ENCODE assay signal across 35 cellular contexts in the genomic region with DNA sequence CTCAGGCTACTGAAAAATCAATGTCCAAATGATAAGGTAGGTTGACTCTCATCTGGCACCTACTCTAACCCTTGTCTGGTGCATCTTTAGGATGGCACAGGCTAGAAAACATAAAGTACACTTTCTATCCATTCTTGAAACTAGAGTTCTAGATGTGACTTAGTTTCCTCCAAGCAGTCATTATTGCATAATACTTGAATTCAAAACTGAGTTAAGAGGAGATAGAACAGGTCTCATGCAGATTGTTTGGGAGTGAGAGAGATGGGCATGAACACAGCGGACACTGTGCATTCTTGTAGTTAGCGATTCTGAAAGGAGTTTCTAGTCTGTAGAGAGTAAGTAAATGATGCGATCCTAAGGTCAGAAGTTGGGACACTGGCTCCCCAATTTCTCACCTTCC.
DNase-seq lines count a peak whose midpoint lies in the region; ATAC-seq, FAIRE-seq and TF ChIP-seq lines count a peak whose summit lies in the region.
"Had no signal": no experiment of that assay in that cellular context is flagged by ENCODE, and none has a peak within 500 bp of the region (broad histone marks: within the 10 kb centered on the region; RNA-seq: fewer than 3 reads in every experiment).

No MANE protein-coding gene starts in this region.

- H3K23ac ChIP-seq in IMR-90 (ENCODE audit: low read depth, low read length) = no peak overlapping the region

- H4K8ac ChIP-seq in IMR-90 (ENCODE audit: low read depth in 2 of 2, low read length in 2 of 2) = no peak overlapping the region

- TF ChIP-seq CTCF in left ventricle myocardium inferior (IDR thresholded peaks at IDR 0.05; ENCODE audit: borderline replicate concordance) (no peak), HepG2 (CRISPR knock-in tag; IDR thresholded peaks at IDR 0.05) (no peak), right lobe of liver (IDR thresholded peaks at IDR 0.05) (no peak), IMR-90 (conservative IDR thresholded peaks at IDR 0.05; ENCODE audit: low read depth, low read length) (no peak)

- no peak overlapping the region for H2AK5ac ChIP-seq in IMR-90 (ENCODE audit: low read depth, low read length)

- H3K27me3 ChIP-seq in left ventricle myocardium inferior (ENCODE audit: low read depth) (no peaks in the 10 kb centered on the region), HepG2 (ENCODE audit: control insufficient read depth in 1 of 2, insufficient read depth in 2 of 2, low read length in 2 of 2) (no peaks in the 10 kb centered on the region), right lobe of liver (no peaks in the 10 kb centered on the region), IMR-90 (ENCODE audit: control insufficient read depth, insufficient read depth, low read length) (no peaks in the 10 kb centered on the region)
- H3K27me3 ChIP-seq: BE2C; BLaER1; BLaER1 treated with 17β-estradiol and CSF1 and Interleukin-3, amounts not matched to agents 10 nM and 100 nM had no signal

- H3K4me2 ChIP-seq in HepG2 (ENCODE audit: low read depth, low read length) (no peak overlapping the region), IMR-90 (ENCODE audit: low read depth, low read length) (no peak overlapping the region)
- H3K4me2 ChIP-seq: A549; BLaER1; BLaER1 treated with 17β-estradiol and CSF1 and Interleukin-3, amounts not matched to agents 10 nM and 100 nM had no signal

- no peak overlapping the region for H2BK5ac ChIP-seq in IMR-90 (ENCODE audit: low read depth, low read length, poor library complexity, severe bottlenecking)

- H2AK9ac ChIP-seq in IMR-90 (replicated peaks; ENCODE audit: low read depth, low read length, poor library complexity) = no peak overlapping the region

- H3K9ac ChIP-seq in HepG2 (ENCODE audit: insufficient read depth, low read depth, low read length) (no peak overlapping the region), IMR-90 (ENCODE audit: low read depth, low read length) (no peak overlapping the region)
- H3K9ac ChIP-seq: BLaER1; BLaER1 treated with 17β-estradiol and CSF1 and Interleukin-3, amounts not matched to agents 10 nM and 100 nM had no signal

- WGBS in HepG2 (ENCODE audit: low lambda C conversion rate) = 32% methylated on average over 3 of the region's 3 CpGs
- 77% methylated on average over 3 of the region's 3 CpGs for WGBS in right lobe of liver (ENCODE audit: insufficient coverage, low coverage, low lambda C conversion rate, missing lambda C conversion rate)
- WGBS in IMR-90 (ENCODE audit: extremely low coverage in 2 of 2, insufficient read length in 1 of 2), 2 experiments = no CpG with 5 or more reads among the region's 3 CpGs

- H4K20me1 ChIP-seq in HepG2 (ENCODE audit: insufficient read depth, low read length) (no peaks in the 10 kb centered on the region), IMR-90 (ENCODE audit: insufficient read depth, low read length) (no peaks in the 10 kb centered on the region)
- H4K20me1 ChIP-seq: BLaER1; BLaER1 treated with 17β-estradiol and CSF1 and Interleukin-3, amounts not matched to agents 10 nM and 100 nM had no signal

- no peaks in the 10 kb centered on the region for H3K79me2 ChIP-seq in HepG2 (ENCODE audit: insufficient read depth, low read length)

- TF ChIP-seq POLR2A in HepG2 (IDR thresholded peaks at IDR 0.05; ENCODE audit: insufficient read depth in 1 of 2, low read depth in 2 of 2, low read length in 2 of 2) (no peak), right lobe of liver (IDR thresholded peaks at IDR 0.05) (no peak), IMR-90 (IDR thresholded peaks at IDR 0.05; ENCODE audit: low read depth, low read length) (no peak)

- H2BK15ac ChIP-seq in IMR-90 (ENCODE audit: low read depth, low read length) = no peak overlapping the region

- H4K5ac ChIP-seq in IMR-90 (ENCODE audit: low read depth, low read length) = no peak overlapping the region

- TF ChIP-seq EP300 in HepG2 (IDR thresholded peaks at IDR 0.05; ENCODE audit: low read depth in 2 of 2, low read length in 2 of 2) = no peak
- no peak for TF ChIP-seq EP300 in HepG2 (CRISPR knock-in tag; IDR thresholded peaks at IDR 0.05; ENCODE audit: borderline replicate concordance)

- no peaks in the 10 kb centered on the region for H3K9me3 ChIP-seq in left ventricle myocardium inferior (replicated peaks)
- no peaks in the 10 kb centered on the region for H3K9me3 ChIP-seq in HepG2 (ENCODE audit: low read length)
- H3K9me3 ChIP-seq in right lobe of liver = no peaks in the 10 kb centered on the region
- no peaks in the 10 kb centered on the region for H3K9me3 ChIP-seq in IMR-90 (ENCODE audit: control insufficient read depth, insufficient read depth, low read length)
- H3K9me3 ChIP-seq: A549; BE2C; BLaER1; BLaER1 treated with 17β-estradiol and CSF1 and Interleukin-3, amounts not matched to agents 10 nM and 100 nM; Caco-2 had no signal

- H3K4ac ChIP-seq in IMR-90 (ENCODE audit: low read depth, low read length) = no peak overlapping the region

- POLR2A ChIA-PET in HepG2 (lab: Yijun Ruan, JAX) (no interaction called here), IMR-90 (lab: Charles Lee; ENCODE audit: unreplicated experiment) (no interaction called here)

- CTCF ChIA-PET in HepG2 (lab: Yijun Ruan, JAX; ENCODE audit: low intra/inter-chr PET ratio, low total read pairs) = no interaction called here
- CTCF ChIA-PET in IMR-90 (lab: Yijun Ruan, JAX) = no interaction called here

- no peaks in the 10 kb centered on the region for H3K36me3 ChIP-seq in left ventricle myocardium inferior
- no peaks in the 10 kb centered on the region for H3K36me3 ChIP-seq in HepG2 (replicated peaks in 1 of 2; ENCODE audit: control insufficient read depth in 1 of 2, insufficient read depth in 2 of 2, low read length in 2 of 2)
- H3K36me3 ChIP-seq in right lobe of liver = no peaks in the 10 kb centered on the region
- H3K36me3 ChIP-seq in IMR-90 (ENCODE audit: control insufficient read depth, insufficient read depth, low read length) = no peaks in the 10 kb centered on the region
- H3K36me3 ChIP-seq: BE2C; BLaER1; BLaER1 treated with 17β-estradiol and CSF1 and Interleukin-3, amounts not matched to agents 10 nM and 100 nM had no signal

- peaks cover 0 to 12% of the 10 kb centered on the region in 2 experiments; a peak in 3 of 4 replicates for H3K79me1 ChIP-seq in IMR-90 (ENCODE audit: low read depth in 1 of 2, low read length in 2 of 2)

- no peak for TF ChIP-seq RAD21 in HepG2 (CRISPR knock-in tag; IDR thresholded peaks at IDR 0.05)
- TF ChIP-seq RAD21 in IMR-90 (IDR thresholded peaks at IDR 0.05; ENCODE audit: low read length) = no peak

- no peak overlapping the region for H3K18ac ChIP-seq in IMR-90 (ENCODE audit: low read depth, low read length)

- no peak overlapping the region for H4K91ac ChIP-seq in IMR-90 (ENCODE audit: insufficient read depth, low read depth, low read length)

- no peak overlapping the region for H3K4me3 ChIP-seq in left ventricle myocardium inferior
- no peak overlapping the region for H3K4me3 ChIP-seq in HepG2 (replicated peaks in 1 of 3; ENCODE audit: insufficient read depth in 1 of 3, low read depth in 2 of 3, low read length in 3 of 3)
- H3K4me3 ChIP-seq in right lobe of liver = no peak overlapping the region
- H3K4me3 ChIP-seq in IMR-90 (ENCODE audit: insufficient read depth, low read depth, low read length) = no peak overlapping the region
- H3K4me3 ChIP-seq: A549; BLaER1; BLaER1 treated with 17β-estradiol and CSF1 and Interleukin-3, amounts not matched to agents 10 nM and 100 nM had no signal

- intact Hi-C loops in left ventricle myocardium inferior (cut with micrococcal nuclease) (no loop called here), cardiac septum (cut with DNase I) (no loop called here), HepG2 (cut with micrococcal nuclease; ENCODE audit: unreplicated experiment) (no loop called here), right lobe of liver (cut with DNase I) (no loop called here), IMR-90 (cut with micrococcal nuclease) (no loop called here)

- peak overlapping the region; percentile 46 for H3K27ac ChIP-seq in left ventricle myocardium inferior (replicated peaks)
- H3K27ac ChIP-seq in HepG2 (ENCODE audit: extremely low read length, insufficient read depth, low read length) = no peak overlapping the region
- H3K27ac ChIP-seq in right lobe of liver = no peak overlapping the region
- no peak overlapping the region for H3K27ac ChIP-seq in IMR-90 (ENCODE audit: insufficient read depth, low read length)
- H3K27ac ChIP-seq: 22Rv1; A549; BLaER1; BLaER1 treated with 17β-estradiol and CSF1 and Interleukin-3, amounts not matched to agents 10 nM and 100 nM; C4-2B had no signal

- DNase-seq in left ventricle myocardium inferior (no peak), cardiac septum (ENCODE audit: low spot score) (no peak), HepG2 (ENCODE audit: low spot score) (no peak), right lobe of liver (no peak), IMR-90 (no peak), urothelium cell line (ENCODE audit: low spot score) (no peak)
- DNase-seq: 8988T; ACHN; AML-193; BE2C; C1 segment of cervical spinal cord; Caco-2; Calu3; CD4-positive, alpha-beta memory T cell; CD4-positive, alpha-beta T cell; CD4-positive, CD25-positive, alpha-beta regulatory T cell; CD8-positive, alpha-beta memory T cell; CD8-positive, alpha-beta T cell; COR-L47; DMS 273 treated with DMSO at 0.1 percent for 48 hours; DMS153; DMS53; DMS79; DMS79 treated with DMSO at 0.1 percent for 48 hours; DND-41; EL had no signal

- peaks cover 88% of the 10 kb centered on the region for H3K4me1 ChIP-seq in left ventricle myocardium inferior
- H3K4me1 ChIP-seq in HepG2 (ENCODE audit: insufficient read depth, low read length) = no peaks in the 10 kb centered on the region
- no peaks in the 10 kb centered on the region for H3K4me1 ChIP-seq in right lobe of liver
- H3K4me1 ChIP-seq in IMR-90 (ENCODE audit: control insufficient read depth, insufficient read depth, low read length) = peaks cover 3% of the 10 kb centered on the region; the same call in 1 of the 2 replicates
- H3K4me1 ChIP-seq: BE2C, BLaER1, Caco-2 had no signal

- H2BK20ac ChIP-seq in IMR-90 (ENCODE audit: low read depth, low read length) = no peak overlapping the region

- H3K14ac ChIP-seq in IMR-90 (replicated peaks; ENCODE audit: low read depth, low read length) = no peak overlapping the region

- in situ Hi-C loops in HepG2 (cut with HindIII; ENCODE audit: extremely low pct_ligation_motif_present, low pct_unique_long_range_greater_than_20kb) (no loop called here), IMR-90 (cut with MboI; ENCODE audit: low sequenced_read_pairs) (no loop called here)

- H2BK120ac ChIP-seq in IMR-90 (ENCODE audit: low read depth, low read length) = no peak overlapping the region

- no peak for FAIRE-seq in HepG2 (lab: Jason Lieb, UNC)
- peak; percentile 66 for FAIRE-seq in urothelium cell line (lab: Jason Lieb, UNC)
- FAIRE-seq: A204.1, A549, D721Med had no signal

- BruUV-seq in HepG2 (replicated peaks; lab: Mats Ljungman, UMichigan) = no TSS peak
- BruUV-seq in IMR-90 (replicated peaks; lab: Mats Ljungman, UMichigan) = no TSS peak

- no peak overlapping the region for H3K56ac ChIP-seq in IMR-90 (ENCODE audit: extremely low read depth, insufficient read depth, low read length)

- H3K9me1 ChIP-seq in IMR-90 (ENCODE audit: insufficient read depth, low read length) = 0 out of 2 replicates have a peak, but pooled peaks cover 2% of the 10 kb centered on the region

- dilution Hi-C loops in IMR-90 (cut with HindIII; ENCODE audit: low sequenced_read_pairs, unreplicated experiment) = no loop called here

- ATAC-seq in HepG2 (no peak), right lobe of liver (no peak), IMR-90 (ENCODE audit: low read depth) (no peak), GM19023 (IDR thresholded peaks at IDR 0.05; ENCODE audit: unreplicated experiment) (no peak), GM21786 (IDR thresholded peaks at IDR 0.05; ENCODE audit: unreplicated experiment) (no peak)
- ATAC-seq: A549; CD8-positive, alpha-beta T cell had no signal

- H2AFZ ChIP-seq in HepG2 (ENCODE audit: low read length) (no peak overlapping the region), IMR-90 (replicated peaks; ENCODE audit: low read length, poor library complexity) (no peak overlapping the region)
